In genomic region chr17:77106874-77107358, GRCh38 we compare ENCODE assay signal across 10 cellular contexts. TPM values are rescaled to one million over a fixed set of nuclear protein-coding genes. Genes with fewer than 3 reads are reported as not detected.
DNase-seq lines count a peak whose midpoint lies in the region; ATAC-seq and TF ChIP-seq lines count a peak whose summit lies in the region.
"Had no signal": no experiment of that assay in that cellular context is flagged by ENCODE, and none has a peak within 500 bp of the region (broad histone marks: within the 10 kb centered on the region; RNA-seq: fewer than 3 reads in every experiment).

No MANE protein-coding gene starts in this region.

- H3K56ac ChIP-seq in H9 (ENCODE audit: insufficient read length, low read depth, low read length), result no peak overlapping the region

- H3K27me3 ChIP-seq in H9 (ENCODE audit: insufficient read depth, low read length), result no peaks in the 10 kb centered on the region
- H3K27me3 ChIP-seq in spleen (replicated peaks in 1 of 7), result no peaks in the 10 kb centered on the region

- no peaks in the 10 kb centered on the region for H3K36me3 ChIP-seq in spleen

- no peaks in the 10 kb centered on the region for H3K79me2 ChIP-seq in H9 (ENCODE audit: insufficient read depth, low read length)

- no peak overlapping the region for H3K4me2 ChIP-seq in H9 (ENCODE audit: insufficient read depth, insufficient read length, low read length)
- H3K4me2 ChIP-seq: KMS-11 had no signal

- peaks cover 10% of the 10 kb centered on the region for H3K36me3 Mint-ChIP-seq in activated CD4-positive, alpha-beta T cell treated with anti-CD3 and anti-CD28 coated beads, Interleukin-2, amount 10 ng/mL, durations not matched to agents 24 days and 14 days (ENCODE audit: low read depth)
- peaks cover 11% of the 10 kb centered on the region for H3K36me3 Mint-ChIP-seq in activated CD4-positive, alpha-beta T cell treated with anti-CD3 and anti-CD28 coated beads for 36 hours (ENCODE audit: low read depth)
- H3K36me3 Mint-ChIP-seq in H9 (ENCODE audit: insufficient read depth in 1 of 3, low read depth in 3 of 3), result no peaks in the 10 kb centered on the region; a peak in 1 of 7 replicates
- peaks cover 2% of the 10 kb centered on the region for H3K36me3 Mint-ChIP-seq in T-helper 2 cell treated with Interferon-gamma antibody and Interleukin-4, amounts not matched to agents 5 μg/mL and 100 μg/mL, for 36 hours (ENCODE audit: low read depth)

- H3K9ac ChIP-seq in H9 (ENCODE audit: extremely low read depth, insufficient read length, low read length), result no peak overlapping the region
- H3K9ac ChIP-seq: KMS-11 had no signal

- H3K27ac ChIP-seq in H9 (ENCODE audit: insufficient read length, low read depth, low read length) (no peak overlapping the region), spleen (peak overlapping the region in 6 of 8 donors; percentile 41 to 90 (median 72))
- H3K27ac ChIP-seq: KMS-11 had no signal

- no peak overlapping the region for H3K23ac ChIP-seq in H9 (ENCODE audit: insufficient read length, low read depth, low read length)

- H4K5ac ChIP-seq in H9 (ENCODE audit: insufficient read length, low read depth, low read length), result no peak overlapping the region

- no peak overlapping the region for H4K8ac ChIP-seq in H9 (replicated peaks; ENCODE audit: insufficient read length, low read depth, low read length)

- H3K27me3 Mint-ChIP-seq in activated CD4-positive, alpha-beta T cell treated with anti-CD3 and anti-CD28 coated beads, Interleukin-2, amount 10 ng/mL, durations not matched to agents 24 days and 14 days, result no peaks in the 10 kb centered on the region
- H3K27me3 Mint-ChIP-seq in activated CD4-positive, alpha-beta T cell treated with anti-CD3 and anti-CD28 coated beads for 36 hours, result no peaks in the 10 kb centered on the region
- H3K27me3 Mint-ChIP-seq in H9 (ENCODE audit: low read depth), result no peaks in the 10 kb centered on the region
- no peaks in the 10 kb centered on the region for H3K27me3 Mint-ChIP-seq in T-helper 2 cell treated with Interferon-gamma antibody and Interleukin-4, amounts not matched to agents 5 μg/mL and 100 μg/mL, for 36 hours (ENCODE audit: low read depth)

- H3K23me2 ChIP-seq in H9 (ENCODE audit: insufficient read length, low read depth, low read length, poor library complexity, severe bottlenecking), result no peaks in the 10 kb centered on the region

- no CpG with 5 or more reads among the region's 8 CpGs for WGBS in H9 (ENCODE audit: extremely low coverage, insufficient read length, low lambda C conversion rate)
- 49 to 63% (median 60%) methylated on average over 8 of the region's 8 CpGs for WGBS in spleen, 5 donors

- intact Hi-C loops in activated CD4-positive, alpha-beta T cell treated with anti-CD3 and anti-CD28 coated beads, Interleukin-2, amount 10 ng/mL, durations not matched to agents 24 days and 14 days (cut with micrococcal nuclease), result no loop called here
- intact Hi-C loops in activated CD4-positive, alpha-beta T cell treated with anti-CD3 and anti-CD28 coated beads for 36 hours (cut with DNase I, micrococcal nuclease), result no loop called here
- intact Hi-C loops in spleen (cut with DNase I; ENCODE audit: low total_unique reads), result no loop called here

- no peak overlapping the region for H3T11ph ChIP-seq in H9 (ENCODE audit: low read length)

- no peak overlapping the region for H2AK5ac ChIP-seq in H9 (ENCODE audit: insufficient read length, low read length)

- no peaks in the 10 kb centered on the region for H3K9me3 ChIP-seq in H9 (ENCODE audit: control insufficient read depth, low read depth, low read length)
- no peaks in the 10 kb centered on the region for H3K9me3 ChIP-seq in spleen

- no peak overlapping the region for H2BK120ac ChIP-seq in H9 (ENCODE audit: low read depth, low read length, poor library complexity, severe bottlenecking)

- H2BK20ac ChIP-seq in H9 (ENCODE audit: low read depth, low read length, poor library complexity, severe bottlenecking), result no peak overlapping the region

- peak overlapping the region in 3 of 8 donors; percentile 1 to 51 (median 24) for H3K4me3 ChIP-seq in spleen

- CTCF ChIA-PET in activated CD4-positive, alpha-beta T cell treated with anti-CD3 and anti-CD28 coated beads for 36 hours (lab: Charles Lee), result interaction anchor here (1.0 to 1.1 kb wide), 2 partner anchors 18 to 51 kb away, joined by 3 to 4 read pairs; no protein-coding TSS in a partner anchor

- no peak overlapping the region for H4K91ac ChIP-seq in H9 (ENCODE audit: insufficient read length, low read depth, low read length)

- H3K4me1 Mint-ChIP-seq in activated CD4-positive, alpha-beta T cell treated with anti-CD3 and anti-CD28 coated beads, Interleukin-2, amount 10 ng/mL, durations not matched to agents 24 days and 14 days, result peaks cover 24% of the 10 kb centered on the region
- H3K4me1 Mint-ChIP-seq in activated CD4-positive, alpha-beta T cell treated with anti-CD3 and anti-CD28 coated beads for 36 hours, result peaks cover 15% of the 10 kb centered on the region
- peaks cover 37 to 39% of the 10 kb centered on the region in 2 experiments for H3K4me1 Mint-ChIP-seq in H9
- peaks cover 21% of the 10 kb centered on the region for H3K4me1 Mint-ChIP-seq in T-helper 2 cell treated with Interferon-gamma antibody and Interleukin-4, amounts not matched to agents 5 μg/mL and 100 μg/mL, for 36 hours (ENCODE audit: low read depth)

- no peak overlapping the region for H2BK12ac ChIP-seq in H9 (ENCODE audit: insufficient read length, low read depth, low read length)

- no peaks in the 10 kb centered on the region for H3K9me3 Mint-ChIP-seq in activated CD4-positive, alpha-beta T cell treated with anti-CD3 and anti-CD28 coated beads, Interleukin-2, amount 10 ng/mL, durations not matched to agents 24 days and 14 days
- no peaks in the 10 kb centered on the region for H3K9me3 Mint-ChIP-seq in activated CD4-positive, alpha-beta T cell treated with anti-CD3 and anti-CD28 coated beads for 36 hours (ENCODE audit: low read depth)
- H3K9me3 Mint-ChIP-seq in H9, result no peaks in the 10 kb centered on the region; a peak in 2 of 5 replicates
- H3K9me3 Mint-ChIP-seq in T-helper 2 cell treated with Interferon-gamma antibody and Interleukin-4, amounts not matched to agents 5 μg/mL and 100 μg/mL, for 36 hours, result no peaks in the 10 kb centered on the region
- H3K9me3 Mint-ChIP-seq: activated naive CD4-positive, alpha-beta T cell treated with anti-CD3 and anti-CD28 coated beads, Interleukin-2, amount 50 U/mL, for 72 hours had no signal

- DNase-seq in activated CD4-positive, alpha-beta T cell treated with anti-CD3 and anti-CD28 coated beads, Interleukin-2, amount 10 ng/mL, durations not matched to agents 24 days and 14 days, result no peak
- no peak for DNase-seq in activated CD4-positive, alpha-beta T cell treated with anti-CD3 and anti-CD28 coated beads for 36 hours
- DNase-seq in H9, result peak; percentile 56
- no peak for DNase-seq in T-helper 2 cell treated with Interferon-gamma antibody and Interleukin-4, amounts not matched to agents 5 μg/mL and 100 μg/mL, for 36 hours (ENCODE audit: low spot score)
- DNase-seq in spleen, result no peak
- no peak for DNase-seq in NCI-H2227 (lab: John Stamatoyannopoulos, UW; ENCODE audit: unreplicated experiment)
- DNase-seq in mucosa of gallbladder (ENCODE audit: low spot score), result no peak

- H3K4ac ChIP-seq in H9 (ENCODE audit: low read depth, low read length), result no peak overlapping the region

- no peak overlapping the region for H3K18ac ChIP-seq in H9 (ENCODE audit: insufficient read length, low read depth, low read length)

- H2BK5ac ChIP-seq in H9 (ENCODE audit: insufficient read length, low read length), result no peak overlapping the region

- no peak overlapping the region for H3K14ac ChIP-seq in H9 (ENCODE audit: insufficient read depth, low read length)

- POLR2A ChIA-PET in activated CD4-positive, alpha-beta T cell treated with anti-CD3 and anti-CD28 coated beads for 36 hours (lab: Charles Lee), result no interaction called here

- H3K27ac Mint-ChIP-seq in activated CD4-positive, alpha-beta T cell treated with anti-CD3 and anti-CD28 coated beads, Interleukin-2, amount 10 ng/mL, durations not matched to agents 24 days and 14 days, result peak overlapping the region; percentile 42
- H3K27ac Mint-ChIP-seq in activated CD4-positive, alpha-beta T cell treated with anti-CD3 and anti-CD28 coated beads for 36 hours, result no peak overlapping the region
- no peak overlapping the region for H3K27ac Mint-ChIP-seq in H9
- peak overlapping the region; percentile 41 for H3K27ac Mint-ChIP-seq in T-helper 2 cell treated with Interferon-gamma antibody and Interleukin-4, amounts not matched to agents 5 μg/mL and 100 μg/mL, for 36 hours

- no peak overlapping the region for H2BK15ac ChIP-seq in H9 (ENCODE audit: low read depth, low read length)

- no peaks in the 10 kb centered on the region for H4K20me1 ChIP-seq in H9 (ENCODE audit: control insufficient read depth, insufficient read depth, insufficient read length)

- TF ChIP-seq CTCF in H9 (conservative IDR thresholded peaks at IDR 0.05), result no peak; the same call in 1 of the 3 replicates
- TF ChIP-seq CTCF in spleen (IDR thresholded peaks at IDR 0.05 in 8 of 11, conservative IDR thresholded peaks at IDR 0.05 in 3 of 11), result peak in 5 of 11 experiments; percentile 17 to 33 (median 28)

- H3K4me3 Mint-ChIP-seq in activated CD4-positive, alpha-beta T cell treated with anti-CD3 and anti-CD28 coated beads, Interleukin-2, amount 10 ng/mL, durations not matched to agents 24 days and 14 days, result no peak overlapping the region
- H3K4me3 Mint-ChIP-seq in activated CD4-positive, alpha-beta T cell treated with anti-CD3 and anti-CD28 coated beads for 36 hours, result no peak overlapping the region
- H3K4me3 Mint-ChIP-seq in H9, result no peak overlapping the region
- H3K4me3 Mint-ChIP-seq in T-helper 2 cell treated with Interferon-gamma antibody and Interleukin-4, amounts not matched to agents 5 μg/mL and 100 μg/mL, for 36 hours, result no peak overlapping the region

- ATAC-seq in activated CD4-positive, alpha-beta T cell treated with anti-CD3 and anti-CD28 coated beads for 36 hours, result no peak
- no peak for ATAC-seq in HG03159 (IDR thresholded peaks at IDR 0.05; ENCODE audit: unreplicated experiment)

- H3K4me1 ChIP-seq in H9 (ENCODE audit: insufficient read depth, low read length) (no peaks in the 10 kb centered on the region; the same call in 1 of the 2 replicates), spleen (peaks cover 22 to 65% (median 48%) of the 10 kb centered on the region in 6 donors)

- no peak for TF ChIP-seq POLR2A in spleen (IDR thresholded peaks at IDR 0.05)

- H3K79me1 ChIP-seq in H9 (ENCODE audit: insufficient read depth, low read depth, low read length, poor library complexity, severe bottlenecking), result no peaks in the 10 kb centered on the region

- no peak overlapping the region for H2AFZ ChIP-seq in H9 (ENCODE audit: low read length)

RNA-seq across cellular contexts. Expression of gene SEC14L1, which starts 33.9 kb away (rescaled TPM):
- total RNA-seq in activated CD4-positive, alpha-beta T cell treated with anti-CD3 and anti-CD28 coated beads, Interleukin-2, amount 10 ng/mL, durations not matched to agents 24 days and 14 days, result 71.4 and 73.1 TPM in 2 replicates
- 10 to 100 TPM; 44.2 to 67.0 TPM for total RNA-seq in activated CD4-positive, alpha-beta T cell treated with anti-CD3 and anti-CD28 coated beads for 36 hours
- total RNA-seq in H9 (2021), result 58.6 and 62.1 TPM in 2 replicates
- total RNA-seq in spleen, result 100 to 1,000 TPM; 152 to 202 (median 182) TPM
- polyA plus RNA-seq in spleen, result 10 to 100 TPM; 14.5 to 37.6 (median 18.0) TPM
- 71.2 TPM for total RNA-seq in mucosa of gallbladder

Comparison
In these comparisons a context has a peak if more than half of its experiments do, and no peak if none do; other contexts are left out.
1. H3K27ac Mint-ChIP-seq: peak in activated CD4-positive, alpha-beta T cell treated with anti-CD3 and anti-CD28 coated beads, Interleukin-2, amount 10 ng/mL, durations not matched to agents 24 days and 14 days (single experiment) and T-helper 2 cell treated with Interferon-gamma antibody and Interleukin-4, amounts not matched to agents 5 μg/mL and 100 μg/mL, for 36 hours (single experiment); none in activated CD4-positive, alpha-beta T cell treated with anti-CD3 and anti-CD28 coated beads for 36 hours (single experiment) and H9 (0 of 3).